Comparison of ENCODE assay signal across 8 cellular contexts in the genomic region with DNA sequence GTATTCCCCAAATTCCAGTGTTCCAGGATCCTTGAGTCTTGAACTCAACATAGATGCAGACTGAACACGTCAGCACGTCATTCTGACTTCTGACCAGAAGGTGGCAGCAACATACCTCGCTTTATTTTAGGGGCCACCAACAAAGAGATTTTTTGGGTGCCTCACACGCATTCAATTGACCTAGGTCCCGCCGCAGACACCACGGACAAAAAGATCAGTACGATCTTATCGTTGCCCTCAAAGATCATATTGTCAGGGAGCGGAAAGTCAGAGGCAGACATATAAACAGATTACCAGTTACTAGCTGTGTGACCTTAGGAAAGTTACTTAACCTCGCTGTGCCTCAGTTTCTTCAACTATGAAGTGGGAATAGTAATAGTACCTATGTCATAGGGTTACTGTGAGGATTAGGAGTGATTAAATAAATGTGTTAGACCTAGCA. TPM values are rescaled to one million over a fixed set of nuclear protein-coding genes. Genes with fewer than 3 reads are reported as not detected.
DNase-seq lines count a peak whose midpoint lies in the region; ATAC-seq and TF ChIP-seq lines count a peak whose summit lies in the region.

No MANE protein-coding gene starts in this region.

- TF ChIP-seq CTCF in HEK293 (tag by site-specific recombination; IDR thresholded peaks at IDR 0.05) (peak; percentile 89), right atrium auricular region (IDR thresholded peaks at IDR 0.05) (peak; percentile 80 to 85)

- ATAC-seq in T-cell (replicated peaks in 1 of 4) (peak; percentile 68 to 77 (median 74)), GM18868 (IDR thresholded peaks at IDR 0.05; ENCODE audit: unreplicated experiment) (no peak)

- no peaks in the 10 kb centered on the region for H3K36me3 Mint-ChIP-seq in T-cell

- H3K9me3 ChIP-seq in HEK293 (ENCODE audit: control insufficient read depth, insufficient read depth, low read depth, low read length) = no peaks in the 10 kb centered on the region
- H3K9me3 ChIP-seq in right atrium auricular region = no peaks in the 10 kb centered on the region

- peaks cover 0 to 3% of the 10 kb centered on the region in 2 experiments; a peak in 1 of 3 replicates for H3K36me3 ChIP-seq in HEK293 (ENCODE audit: control insufficient read depth in 2 of 2, insufficient read depth in 1 of 2, low read length in 2 of 2)
- H3K36me3 ChIP-seq in right atrium auricular region = no peaks in the 10 kb centered on the region

- H3K4me3 ChIP-seq in HEK293 (ENCODE audit: low read depth, low read length) (no peak overlapping the region), right atrium auricular region (no peak overlapping the region)

- CTCF ChIA-PET in HEK293 (lab: Yijun Ruan, JAX) (interaction anchor here (0.6 to 10.2 kb wide), 43 partner anchors 6 to 376 kb away, joined by 3 to 208 read pairs (median 5); partner anchors contain the start of genes C1QL4, DNAJC22, FAM186B and PRPF40B), T-cell (lab: Charles Lee) (interaction anchor here (0.7 to 3.0 kb wide), 12 partner anchors 9 to 225 kb away, joined by 3 to 20 read pairs (median 4); partner anchors contain the start of genes DNAJC22 (in 2 of the 2), C1QL4 (in 1 of the 2) and SPATS2 (in 1 of the 2))

- H3K27ac ChIP-seq in HEK293 (ENCODE audit: extremely low read depth, low read depth, low read length) (no peak overlapping the region), right atrium auricular region (no peak overlapping the region)

- peak; percentile 21 for DNase-seq in COLO668 (lab: John Stamatoyannopoulos, UW; ENCODE audit: unreplicated experiment)
- peak in 33 of 34 experiments; percentile 22 to 73 (median 57) for DNase-seq in T-cell
- peak; percentile 34 for DNase-seq in amniotic epithelial cell (ENCODE audit: low read depth)
- DNase-seq in right atrium auricular region (ENCODE audit: low spot score) = peak; percentile 67
- DNase-seq in stimulated activated CD4-positive, alpha-beta T cell treated with anti-CD3 and anti-CD28 coated beads, Interleukin-12 subunit alpha, Interleukin-12 subunit beta, amount 100 ng/mL, for 4 hours = peak; percentile 52
- no peak for DNase-seq in cortex of kidney (lab: John Stamatoyannopoulos, UW)

- no peaks in the 10 kb centered on the region for H3K4me1 ChIP-seq in HEK293 (ENCODE audit: control insufficient read depth, insufficient read depth, low read length)
- H3K4me1 ChIP-seq in right atrium auricular region = peaks cover 0 to 11% of the 10 kb centered on the region in 2 donors

- no peaks in the 10 kb centered on the region for H3K9me3 Mint-ChIP-seq in T-cell

- H3K27me3 Mint-ChIP-seq in T-cell = peaks cover 29 to 49% of the 10 kb centered on the region in 2 donors

- H3K4me1 Mint-ChIP-seq in T-cell = no peaks in the 10 kb centered on the region

- H3K27ac Mint-ChIP-seq in T-cell = no peak overlapping the region

- H3K4me3 Mint-ChIP-seq in T-cell = no peak overlapping the region

- no peaks in the 10 kb centered on the region for H3K27me3 ChIP-seq in right atrium auricular region

- POLR2A ChIA-PET in HEK293 (lab: Yijun Ruan, JAX) (interaction anchor here (1.4 to 1.9 kb wide), 5 partner anchors 9 to 70 kb away, joined by 5 to 18 read pairs (median 7); partner anchors contain the start of gene TROAP), T-cell (lab: Charles Lee) (interaction anchor here in 1 of 2 donors (0.5 kb wide), 1 partner anchor 203 kb away, joined by 3 read pairs; no protein-coding TSS in a partner anchor)

TF ChIP-seq in HEK293, 187 proteins besides CTCF, POLR2A, EP300 and RAD21 (continues in another document):
- peak; percentile 99 for TF ChIP-seq ZNF654 (tag by site-specific recombination; IDR thresholded peaks at IDR 0.05; ENCODE audit: low read depth)
- peak; percentile 53; the same call in 1 of the 2 replicates for TF ChIP-seq SP7 (tag by site-specific recombination; IDR thresholded peaks at IDR 0.05)
- TF ChIP-seq ZNF549 (tag by site-specific recombination; IDR thresholded peaks at IDR 0.05) = no peak
- no peak for TF ChIP-seq ZNF341 (tag by site-specific recombination; IDR thresholded peaks at IDR 0.05; ENCODE audit: low read depth)
- no peak for TF ChIP-seq SALL2 (tag by site-specific recombination; IDR thresholded peaks at IDR 0.05; ENCODE audit: borderline replicate concordance)
- TF ChIP-seq, protein P1, sequence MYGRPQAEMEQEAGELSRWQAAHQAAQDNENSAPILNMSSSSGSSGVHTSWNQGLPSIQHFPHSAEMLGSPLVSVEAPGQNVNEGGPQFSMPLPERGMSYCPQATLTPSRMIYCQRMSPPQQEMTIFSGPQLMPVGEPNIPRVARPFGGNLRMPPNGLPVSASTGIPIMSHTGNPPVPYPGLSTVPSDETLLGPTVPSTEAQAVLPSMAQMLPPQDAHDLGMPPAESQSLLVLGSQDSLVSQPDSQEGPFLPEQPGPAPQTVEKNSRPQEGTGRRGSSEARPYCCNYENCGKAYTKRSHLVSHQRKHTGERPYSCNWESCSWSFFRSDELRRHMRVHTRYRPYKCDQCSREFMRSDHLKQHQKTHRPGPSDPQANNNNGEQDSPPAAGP (tag by site-specific recombination; IDR thresholded peaks at IDR 0.05) = peak; percentile 47; the same call in 1 of the 2 replicates
- 0 out of 2 replicates have a peak, but pooled peaks have one; percentile 17 for TF ChIP-seq ZEB2 (tag by site-specific recombination; IDR thresholded peaks at IDR 0.05)
- TF ChIP-seq ZNF768 (tag by site-specific recombination; IDR thresholded peaks at IDR 0.05) = peak; percentile 100; the same call in 1 of the 2 replicates
- peak; percentile 54; the same call in 1 of the 2 replicates for TF ChIP-seq ZNF24 (tag by site-specific recombination; IDR thresholded peaks at IDR 0.05)
- 0 out of 2 replicates have a peak, but pooled peaks have one; percentile 49 for TF ChIP-seq ATF2 (tag by site-specific recombination; IDR thresholded peaks at IDR 0.05; ENCODE audit: low read depth)
- no peak for TF ChIP-seq ZFP3 (tag by site-specific recombination; IDR thresholded peaks at IDR 0.05; ENCODE audit: low read depth)
- TF ChIP-seq ZNF211 (tag by site-specific recombination; IDR thresholded peaks at IDR 0.05; ENCODE audit: low read depth) = no peak
- TF ChIP-seq ZNF561 (tag by site-specific recombination; IDR thresholded peaks at IDR 0.05; ENCODE audit: borderline replicate concordance) = 0 out of 2 replicates have a peak, but pooled peaks have one; percentile 44
- TF ChIP-seq ZNF580 (tag by site-specific recombination; IDR thresholded peaks at IDR 0.05) = peak; percentile 77
- no peak for TF ChIP-seq GFI1B (tag by site-specific recombination; IDR thresholded peaks at IDR 0.05)
- peak; percentile 31 for TF ChIP-seq ZNF501 (tag by site-specific recombination; IDR thresholded peaks at IDR 0.05)
- TF ChIP-seq ZSCAN30 (tag by site-specific recombination; IDR thresholded peaks at IDR 0.05) = 0 out of 2 replicates have a peak, but pooled peaks have one; percentile 11
- TF ChIP-seq GLIS1 (tag by site-specific recombination; IDR thresholded peaks at IDR 0.05) = peak; percentile 19; the same call in 1 of the 2 replicates
- TF ChIP-seq ZBTB20 (tag by site-specific recombination; IDR thresholded peaks at IDR 0.05) = no peak
- TF ChIP-seq, protein P2, sequence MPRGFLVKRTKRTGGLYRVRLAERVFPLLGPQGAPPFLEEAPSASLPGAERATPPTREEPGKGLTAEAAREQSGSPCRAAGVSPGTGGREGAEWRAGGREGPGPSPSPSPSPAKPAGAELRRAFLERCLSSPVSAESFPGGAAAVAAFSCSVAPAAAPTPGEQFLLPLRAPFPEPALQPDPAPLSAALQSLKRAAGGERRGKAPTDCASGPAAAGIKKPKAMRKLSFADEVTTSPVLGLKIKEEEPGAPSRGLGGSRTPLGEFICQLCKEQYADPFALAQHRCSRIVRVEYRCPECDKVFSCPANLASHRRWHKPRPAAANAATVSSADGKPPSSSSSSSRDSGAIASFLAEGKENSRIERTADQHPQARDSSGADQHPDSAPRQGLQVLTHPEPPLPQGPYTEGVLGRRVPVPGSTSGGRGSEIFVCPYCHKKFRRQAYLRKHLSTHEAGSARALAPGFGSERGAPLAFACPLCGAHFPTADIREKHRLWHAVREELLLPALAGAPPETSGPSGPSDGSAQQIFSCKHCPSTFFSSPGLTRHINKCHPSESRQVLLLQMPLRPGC (tag by site-specific recombination; IDR thresholded peaks at IDR 0.05) = peak; percentile 22; the same call in 1 of the 2 replicates
- no peak for TF ChIP-seq PRDM1 (tag by site-specific recombination; IDR thresholded peaks at IDR 0.05)
- peak; percentile 74 for TF ChIP-seq ZNF324 (tag by site-specific recombination; IDR thresholded peaks at IDR 0.05)

RNA-seq across cellular contexts. Expression of gene PRPH, which starts 6.5 kb away (rescaled TPM):
- total RNA-seq in T-cell = not detected
- under 1 TPM in 1 of 2 donors, not detected in 1; 0.75 TPM for total RNA-seq in right atrium auricular region

RNA-seq across cellular contexts. Expression of gene TUBA1C, which starts 23.6 kb away (rescaled TPM):
- total RNA-seq in T-cell (10 to 100 TPM; 16.4 to 53.7 (median 48.4) TPM), right atrium auricular region (100 to 1,000 TPM in 1 of 2 donors, 10 to 100 TPM in 1; 64.4 to 145 TPM)

RNA-seq across cellular contexts. Expression of gene TROAP, which starts 34.6 kb away (rescaled TPM):
- total RNA-seq in T-cell (1 to 10 TPM in 4 of 5 donors, under 1 TPM in 1; 0.98 to 1.9 (median 1.3) TPM), right atrium auricular region (under 1 TPM in 1 of 2 donors, not detected in 1; 0.48 TPM)

RNA-seq across cellular contexts. Expression of gene C1QL4, which starts 48.6 kb away (rescaled TPM):
- total RNA-seq in T-cell = not detected
- not detected for total RNA-seq in right atrium auricular region

RNA-seq across cellular contexts. Expression of gene DNAJC22, which starts 58.3 kb away (rescaled TPM):
- under 1 TPM in 1 of 5 donors, not detected in 4; 0.07 TPM for total RNA-seq in T-cell
- total RNA-seq in right atrium auricular region = 1 to 10 TPM in 1 of 2 donors, under 1 TPM in 1; 0.93 to 1.2 TPM
